16 cellular contexts compared by ENCODE assay signal in the genomic region with DNA sequence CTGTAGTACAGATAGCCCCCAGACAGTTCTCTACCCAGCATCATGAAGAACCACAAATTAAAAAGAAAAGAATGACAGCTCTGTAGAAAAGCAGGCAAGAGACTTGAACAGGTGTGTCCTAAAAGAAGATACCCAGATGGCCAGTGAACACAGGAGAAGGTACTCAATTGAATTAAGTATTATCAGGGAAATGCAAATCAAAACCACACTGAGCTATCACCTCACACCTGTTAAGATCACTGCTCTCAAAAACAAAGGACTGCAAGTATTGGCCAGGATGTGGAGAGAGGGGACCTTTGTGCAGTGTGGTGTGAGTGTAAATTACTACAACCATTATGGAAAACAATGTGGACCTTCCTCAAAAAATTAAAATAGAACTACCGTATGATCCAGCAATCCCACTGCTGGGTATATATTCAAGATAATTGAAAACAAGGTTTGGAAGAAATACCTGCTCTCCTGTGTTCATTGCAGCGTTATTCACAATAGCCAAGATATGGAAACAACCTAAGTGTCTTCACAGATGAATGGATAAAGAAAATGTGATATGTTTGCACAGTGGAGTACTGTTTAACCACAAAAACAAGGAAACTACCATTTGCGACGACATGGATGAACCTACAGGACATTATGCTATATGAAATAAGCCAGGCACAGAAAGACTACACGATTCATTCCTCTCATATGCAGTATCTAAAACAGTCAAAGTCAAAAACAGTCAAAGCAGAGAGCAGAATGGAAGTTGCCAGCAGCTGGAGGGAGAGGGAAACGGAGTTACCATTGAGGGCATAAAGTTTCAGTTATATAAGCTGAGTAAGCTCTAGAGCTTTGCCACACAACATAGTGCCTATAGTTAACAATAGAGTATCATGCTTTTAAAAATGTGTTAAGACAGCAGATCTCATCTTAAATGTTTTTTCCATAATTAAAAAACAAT.
A peak's percentile ranks its signal among the peaks of the same experiment; 100 is the strongest.
DNase-seq lines count a peak whose midpoint lies in the region; ATAC-seq and TF ChIP-seq lines count a peak whose summit lies in the region.
"Had no signal": no experiment of that assay in that cellular context is flagged by ENCODE, and none has a peak within 500 bp of the region (broad histone marks: within the 10 kb centered on the region; RNA-seq: fewer than 3 reads in every experiment).

No MANE protein-coding gene starts in this region.

- H3K4me3 ChIP-seq in mucosa of descending colon (no peak overlapping the region), H7 (ENCODE audit: insufficient read depth, low read depth, low read length) (no peak overlapping the region)
- H3K4me3 ChIP-seq: ascending aorta, SJCRH30, testis had no signal

- TF ChIP-seq CTCF in mucosa of descending colon (IDR thresholded peaks at IDR 0.05): no peak

- H3K4me1 ChIP-seq in mucosa of descending colon (ENCODE audit: low read depth): no peaks in the 10 kb centered on the region
- H3K4me1 ChIP-seq: ascending aorta, SJCRH30, testis had no signal

- intact Hi-C loops in mucosa of descending colon (cut with DNase I, micrococcal nuclease): no loop called here
- intact Hi-C loops in posterior cingulate gyrus (cut with DNase I): loop anchor here (10.0 kb wide), 1 partner anchor 62 kb away; no protein-coding TSS in a partner anchor

- DNase-seq in DMS79 (lab: John Stamatoyannopoulos, UW) (peak; percentile 36), NCI-H146 treated with DMSO at 0.1 percent for 48 hours (lab: John Stamatoyannopoulos, UW; ENCODE audit: unreplicated experiment) (peak; percentile 65), NCI-H748 (lab: John Stamatoyannopoulos, UW; ENCODE audit: unreplicated experiment) (peak; percentile 77), mucosa of descending colon (no peak), posterior cingulate gyrus (no peak), H7 (no peak)
- DNase-seq: activated naive CD4-positive, alpha-beta T cell treated with Interleukin-2 at 50 U/mL for 16 hours; foreskin fibroblast; KBM-7; NCI-H1436; SJCRH30; stimulated activated CD4-positive, alpha-beta T cell treated with anti-CD3 and anti-CD28 coated beads, Interleukin-4, amount 100 ng/mL, for 1 hour; stimulated activated CD8-positive, alpha-beta memory T cell treated with anti-CD3 and anti-CD28 coated beads, Interleukin-4, amount 100 ng/mL, for 48 hours; testis had no signal

- H3K36me3 ChIP-seq in mucosa of descending colon (ENCODE audit: low read depth) (no peaks in the 10 kb centered on the region), H7 (replicated peaks; ENCODE audit: control insufficient read depth, insufficient read depth, low read length) (no peaks in the 10 kb centered on the region)
- H3K36me3 ChIP-seq: ascending aorta, SJCRH30 had no signal

- no peaks in the 10 kb centered on the region for H3K27me3 ChIP-seq in H7 (ENCODE audit: control insufficient read depth, insufficient read depth, low read length)
- H3K27me3 ChIP-seq: ascending aorta, SJCRH30, testis had no signal

- H3K9me3 ChIP-seq in mucosa of descending colon: no peaks in the 10 kb centered on the region
- H3K9me3 ChIP-seq: ascending aorta, SJCRH30, testis had no signal

- ATAC-seq in mucosa of descending colon: peak; percentile 6
- ATAC-seq in HG02970 (IDR thresholded peaks at IDR 0.05; ENCODE audit: low FRiP score, unreplicated experiment): no peak

Comparison
In these comparisons a context has a peak if more than half of its experiments do, and no peak if none do; other contexts are left out.
1. DNase-seq: peak in DMS79 (single experiment), NCI-H146 treated with DMSO at 0.1 percent for 48 hours (single experiment) and NCI-H748 (single experiment); none in mucosa of descending colon (0 of 3), posterior cingulate gyrus (0 of 10) and H7 (single experiment).